Comparison of ENCODE assay signal across 15 cellular contexts in genomic region chr13:112251930-112252585, GRCh38.
DNase-seq lines count a peak whose midpoint lies in the region; ATAC-seq and TF ChIP-seq lines count a peak whose summit lies in the region.
"Had no signal": no experiment of that assay in that cellular context is flagged by ENCODE, and none has a peak within 500 bp of the region (broad histone marks: within the 10 kb centered on the region; RNA-seq: fewer than 3 reads in every experiment).

No MANE protein-coding gene starts in this region.

- H3K4me3 Mint-ChIP-seq in osteocyte (ENCODE audit: unreplicated experiment): no peak overlapping the region
- H3K4me3 Mint-ChIP-seq in activated T-cell treated with anti-CD3 and anti-CD28 coated beads, Interleukin-2, amount 50 U/mL, for 72 hours: no peak overlapping the region
- H3K4me3 Mint-ChIP-seq: CD8-positive, alpha-beta memory T cell; HFFc6 had no signal

- peak; percentile 19 for DNase-seq in cardiac septum (ENCODE audit: low spot score)
- DNase-seq in left ventricle myocardium superior: no peak
- peak; percentile 30 for DNase-seq in left lobe of liver (ENCODE audit: low spot score)
- peak; percentile 70 for DNase-seq in osteocyte (ENCODE audit: extremely low spot score, unreplicated experiment)
- DNase-seq in NCI-H1417 (lab: John Stamatoyannopoulos, UW): no peak
- DNase-seq in activated T-cell treated with anti-CD3 and anti-CD28 coated beads, Interleukin-2, amount 50 U/mL, for 72 hours: no peak
- DNase-seq in activated CD4-positive, alpha-beta T cell treated with anti-CD3 and anti-CD28 coated beads for 4 hours: no peak
- DNase-seq: 8988T; AML-193; Caco-2; CD8-positive, alpha-beta memory T cell; DND-41; GDM1; HCEC 1CT; HFFc6 had no signal

- intact Hi-C loops in cardiac septum (cut with DNase I) (no loop called here), left ventricle myocardium superior (cut with micrococcal nuclease) (no loop called here)

- TF ChIP-seq CTCF in osteocyte (IDR thresholded peaks at IDR 0.05): no peak

- H3K9me3 Mint-ChIP-seq in osteocyte (ENCODE audit: unreplicated experiment): peaks cover 6% of the 10 kb centered on the region
- no peaks in the 10 kb centered on the region for H3K9me3 Mint-ChIP-seq in activated T-cell treated with anti-CD3 and anti-CD28 coated beads, Interleukin-2, amount 50 U/mL, for 72 hours
- H3K9me3 Mint-ChIP-seq: CD8-positive, alpha-beta memory T cell had no signal

- no peak for ATAC-seq in left ventricle myocardium superior
- no peak for ATAC-seq in left lobe of liver
- ATAC-seq in activated T-cell treated with anti-CD3 and anti-CD28 coated beads, Interleukin-2, amount 50 U/mL, for 72 hours (replicated peaks in 1 of 2): no peak

- no peaks in the 10 kb centered on the region for H3K36me3 Mint-ChIP-seq in osteocyte (ENCODE audit: unreplicated experiment)
- no peaks in the 10 kb centered on the region for H3K36me3 Mint-ChIP-seq in activated T-cell treated with anti-CD3 and anti-CD28 coated beads, Interleukin-2, amount 50 U/mL, for 72 hours (ENCODE audit: insufficient read depth in 2 of 2)
- H3K36me3 Mint-ChIP-seq: CD8-positive, alpha-beta memory T cell had no signal

- no peaks in the 10 kb centered on the region for H3K4me1 Mint-ChIP-seq in osteocyte (ENCODE audit: unreplicated experiment)
- no peaks in the 10 kb centered on the region for H3K4me1 Mint-ChIP-seq in activated T-cell treated with anti-CD3 and anti-CD28 coated beads, Interleukin-2, amount 50 U/mL, for 72 hours (ENCODE audit: low read depth)
- H3K4me1 Mint-ChIP-seq: CD8-positive, alpha-beta memory T cell had no signal

- H3K27ac Mint-ChIP-seq in osteocyte (ENCODE audit: unreplicated experiment): no peak overlapping the region
- H3K27ac Mint-ChIP-seq in activated T-cell treated with anti-CD3 and anti-CD28 coated beads, Interleukin-2, amount 50 U/mL, for 72 hours: no peak overlapping the region
- H3K27ac Mint-ChIP-seq: CD8-positive, alpha-beta memory T cell; HFFc6 had no signal

- H3K27me3 Mint-ChIP-seq in osteocyte (ENCODE audit: unreplicated experiment): no peaks in the 10 kb centered on the region
- H3K27me3 Mint-ChIP-seq in activated T-cell treated with anti-CD3 and anti-CD28 coated beads, Interleukin-2, amount 50 U/mL, for 72 hours (ENCODE audit: low read depth): peaks cover 7% of the 10 kb centered on the region

Comparison
In these comparisons a context has a peak if more than half of its experiments do, and no peak if none do; other contexts are left out.
1. DNase-seq: peak in cardiac septum (single experiment), left lobe of liver (single experiment) and osteocyte (single experiment); none in left ventricle myocardium superior (single experiment), NCI-H1417 (0 of 3), activated T-cell treated with anti-CD3 and anti-CD28 coated beads, Interleukin-2, amount 50 U/mL, for 72 hours (0 of 2) and activated CD4-positive, alpha-beta T cell treated with anti-CD3 and anti-CD28 coated beads for 4 hours (0 of 2).